ENCODE assay signal across 1 cellular context in genomic region chr1:37676281-37677243, GRCh38.
TF ChIP-seq lines count a peak whose summit lies in the region.

No MANE protein-coding gene starts in this region.

TF ChIP-seq in GM12878, 131 proteins besides CTCF, POLR2A, EP300 and RAD21 (continued from another document and continues in another):
- TF ChIP-seq, protein P1, sequence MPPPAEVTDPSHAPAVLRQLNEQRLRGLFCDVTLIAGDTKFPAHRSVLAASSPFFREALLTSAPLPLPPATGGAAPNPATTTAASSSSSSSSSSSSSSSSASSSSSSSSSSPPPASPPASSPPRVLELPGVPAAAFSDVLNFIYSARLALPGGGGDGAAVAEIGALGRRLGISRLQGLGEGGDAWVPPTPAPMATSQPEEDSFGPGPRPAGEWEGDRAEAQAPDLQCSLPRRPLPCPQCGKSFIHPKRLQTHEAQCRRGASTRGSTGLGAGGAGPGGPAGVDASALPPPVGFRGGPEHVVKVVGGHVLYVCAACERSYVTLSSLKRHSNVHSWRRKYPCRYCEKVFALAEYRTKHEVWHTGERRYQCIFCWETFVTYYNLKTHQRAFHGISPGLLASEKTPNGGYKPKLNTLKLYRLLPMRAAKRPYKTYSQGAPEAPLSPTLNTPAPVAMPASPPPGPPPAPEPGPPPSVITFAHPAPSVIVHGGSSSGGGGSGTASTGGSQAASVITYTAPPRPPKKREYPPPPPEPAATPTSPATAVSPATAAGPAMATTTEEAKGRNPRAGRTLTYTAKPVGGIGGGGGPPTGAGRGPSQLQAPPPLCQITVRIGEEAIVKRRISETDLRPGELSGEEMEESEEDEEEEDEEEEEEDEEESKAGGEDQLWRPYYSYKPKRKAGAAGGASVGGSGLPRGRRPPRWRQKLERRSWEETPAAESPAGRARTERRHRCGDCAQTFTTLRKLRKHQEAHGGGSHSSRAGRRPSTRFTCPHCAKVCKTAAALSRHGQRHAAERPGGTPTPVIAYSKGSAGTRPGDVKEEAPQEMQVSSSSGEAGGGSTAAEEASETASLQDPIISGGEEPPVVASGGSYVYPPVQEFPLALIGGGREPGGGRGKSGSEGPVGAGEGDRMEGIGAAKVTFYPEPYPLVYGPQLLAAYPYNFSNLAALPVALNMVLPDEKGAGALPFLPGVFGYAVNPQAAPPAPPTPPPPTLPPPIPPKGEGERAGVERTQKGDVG (CRISPR knock-in tag; IDR thresholded peaks at IDR 0.05): no peak
- 0 out of 2 replicates have a peak, but pooled peaks have one; percentile 27 for TF ChIP-seq TBL1XR1 (IDR thresholded peaks at IDR 0.05; ENCODE audit: low read depth, low read length)
- TF ChIP-seq, protein P2, sequence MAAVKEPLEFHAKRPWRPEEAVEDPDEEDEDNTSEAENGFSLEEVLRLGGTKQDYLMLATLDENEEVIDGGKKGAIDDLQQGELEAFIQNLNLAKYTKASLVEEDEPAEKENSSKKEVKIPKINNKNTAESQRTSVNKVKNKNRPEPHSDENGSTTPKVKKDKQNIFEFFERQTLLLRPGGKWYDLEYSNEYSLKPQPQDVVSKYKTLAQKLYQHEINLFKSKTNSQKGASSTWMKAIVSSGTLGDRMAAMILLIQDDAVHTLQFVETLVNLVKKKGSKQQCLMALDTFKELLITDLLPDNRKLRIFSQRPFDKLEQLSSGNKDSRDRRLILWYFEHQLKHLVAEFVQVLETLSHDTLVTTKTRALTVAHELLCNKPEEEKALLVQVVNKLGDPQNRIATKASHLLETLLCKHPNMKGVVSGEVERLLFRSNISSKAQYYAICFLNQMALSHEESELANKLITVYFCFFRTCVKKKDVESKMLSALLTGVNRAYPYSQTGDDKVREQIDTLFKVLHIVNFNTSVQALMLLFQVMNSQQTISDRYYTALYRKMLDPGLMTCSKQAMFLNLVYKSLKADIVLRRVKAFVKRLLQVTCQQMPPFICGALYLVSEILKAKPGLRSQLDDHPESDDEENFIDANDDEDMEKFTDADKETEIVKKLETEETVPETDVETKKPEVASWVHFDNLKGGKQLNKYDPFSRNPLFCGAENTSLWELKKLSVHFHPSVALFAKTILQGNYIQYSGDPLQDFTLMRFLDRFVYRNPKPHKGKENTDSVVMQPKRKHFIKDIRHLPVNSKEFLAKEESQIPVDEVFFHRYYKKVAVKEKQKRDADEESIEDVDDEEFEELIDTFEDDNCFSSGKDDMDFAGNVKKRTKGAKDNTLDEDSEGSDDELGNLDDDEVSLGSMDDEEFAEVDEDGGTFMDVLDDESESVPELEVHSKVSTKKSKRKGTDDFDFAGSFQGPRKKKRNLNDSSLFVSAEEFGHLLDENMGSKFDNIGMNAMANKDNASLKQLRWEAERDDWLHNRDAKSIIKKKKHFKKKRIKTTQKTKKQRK (IDR thresholded peaks at IDR 0.05; ENCODE audit: low read depth, low read length): no peak
- TF ChIP-seq ZNF24 (IDR thresholded peaks at IDR 0.05): no peak
- TF ChIP-seq, protein P3, sequence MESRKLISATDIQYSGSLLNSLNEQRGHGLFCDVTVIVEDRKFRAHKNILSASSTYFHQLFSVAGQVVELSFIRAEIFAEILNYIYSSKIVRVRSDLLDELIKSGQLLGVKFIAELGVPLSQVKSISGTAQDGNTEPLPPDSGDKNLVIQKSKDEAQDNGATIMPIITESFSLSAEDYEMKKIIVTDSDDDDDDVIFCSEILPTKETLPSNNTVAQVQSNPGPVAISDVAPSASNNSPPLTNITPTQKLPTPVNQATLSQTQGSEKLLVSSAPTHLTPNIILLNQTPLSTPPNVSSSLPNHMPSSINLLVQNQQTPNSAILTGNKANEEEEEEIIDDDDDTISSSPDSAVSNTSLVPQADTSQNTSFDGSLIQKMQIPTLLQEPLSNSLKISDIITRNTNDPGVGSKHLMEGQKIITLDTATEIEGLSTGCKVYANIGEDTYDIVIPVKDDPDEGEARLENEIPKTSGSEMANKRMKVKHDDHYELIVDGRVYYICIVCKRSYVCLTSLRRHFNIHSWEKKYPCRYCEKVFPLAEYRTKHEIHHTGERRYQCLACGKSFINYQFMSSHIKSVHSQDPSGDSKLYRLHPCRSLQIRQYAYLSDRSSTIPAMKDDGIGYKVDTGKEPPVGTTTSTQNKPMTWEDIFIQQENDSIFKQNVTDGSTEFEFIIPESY (IDR thresholded peaks at IDR 0.05): no peak
- no peak for TF ChIP-seq SP1 (IDR thresholded peaks at IDR 0.05; ENCODE audit: low read depth, low read length)
- no peak for TF ChIP-seq PML (IDR thresholded peaks at IDR 0.05; ENCODE audit: low read length)
- TF ChIP-seq POLR2AphosphoS5 (IDR thresholded peaks at IDR 0.05; ENCODE audit: low read length): peak; percentile 51
- no peak; the same call in 1 of the 2 replicates for TF ChIP-seq MTA2 (IDR thresholded peaks at IDR 0.05; ENCODE audit: low read depth)
- TF ChIP-seq, protein P4, sequence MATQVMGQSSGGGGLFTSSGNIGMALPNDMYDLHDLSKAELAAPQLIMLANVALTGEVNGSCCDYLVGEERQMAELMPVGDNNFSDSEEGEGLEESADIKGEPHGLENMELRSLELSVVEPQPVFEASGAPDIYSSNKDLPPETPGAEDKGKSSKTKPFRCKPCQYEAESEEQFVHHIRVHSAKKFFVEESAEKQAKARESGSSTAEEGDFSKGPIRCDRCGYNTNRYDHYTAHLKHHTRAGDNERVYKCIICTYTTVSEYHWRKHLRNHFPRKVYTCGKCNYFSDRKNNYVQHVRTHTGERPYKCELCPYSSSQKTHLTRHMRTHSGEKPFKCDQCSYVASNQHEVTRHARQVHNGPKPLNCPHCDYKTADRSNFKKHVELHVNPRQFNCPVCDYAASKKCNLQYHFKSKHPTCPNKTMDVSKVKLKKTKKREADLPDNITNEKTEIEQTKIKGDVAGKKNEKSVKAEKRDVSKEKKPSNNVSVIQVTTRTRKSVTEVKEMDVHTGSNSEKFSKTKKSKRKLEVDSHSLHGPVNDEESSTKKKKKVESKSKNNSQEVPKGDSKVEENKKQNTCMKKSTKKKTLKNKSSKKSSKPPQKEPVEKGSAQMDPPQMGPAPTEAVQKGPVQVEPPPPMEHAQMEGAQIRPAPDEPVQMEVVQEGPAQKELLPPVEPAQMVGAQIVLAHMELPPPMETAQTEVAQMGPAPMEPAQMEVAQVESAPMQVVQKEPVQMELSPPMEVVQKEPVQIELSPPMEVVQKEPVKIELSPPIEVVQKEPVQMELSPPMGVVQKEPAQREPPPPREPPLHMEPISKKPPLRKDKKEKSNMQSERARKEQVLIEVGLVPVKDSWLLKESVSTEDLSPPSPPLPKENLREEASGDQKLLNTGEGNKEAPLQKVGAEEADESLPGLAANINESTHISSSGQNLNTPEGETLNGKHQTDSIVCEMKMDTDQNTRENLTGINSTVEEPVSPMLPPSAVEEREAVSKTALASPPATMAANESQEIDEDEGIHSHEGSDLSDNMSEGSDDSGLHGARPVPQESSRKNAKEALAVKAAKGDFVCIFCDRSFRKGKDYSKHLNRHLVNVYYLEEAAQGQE (IDR thresholded peaks at IDR 0.05; ENCODE audit: low read depth, low read length): no peak
- TF ChIP-seq MLLT1 (IDR thresholded peaks at IDR 0.05): no peak
- TF ChIP-seq, protein P5, sequence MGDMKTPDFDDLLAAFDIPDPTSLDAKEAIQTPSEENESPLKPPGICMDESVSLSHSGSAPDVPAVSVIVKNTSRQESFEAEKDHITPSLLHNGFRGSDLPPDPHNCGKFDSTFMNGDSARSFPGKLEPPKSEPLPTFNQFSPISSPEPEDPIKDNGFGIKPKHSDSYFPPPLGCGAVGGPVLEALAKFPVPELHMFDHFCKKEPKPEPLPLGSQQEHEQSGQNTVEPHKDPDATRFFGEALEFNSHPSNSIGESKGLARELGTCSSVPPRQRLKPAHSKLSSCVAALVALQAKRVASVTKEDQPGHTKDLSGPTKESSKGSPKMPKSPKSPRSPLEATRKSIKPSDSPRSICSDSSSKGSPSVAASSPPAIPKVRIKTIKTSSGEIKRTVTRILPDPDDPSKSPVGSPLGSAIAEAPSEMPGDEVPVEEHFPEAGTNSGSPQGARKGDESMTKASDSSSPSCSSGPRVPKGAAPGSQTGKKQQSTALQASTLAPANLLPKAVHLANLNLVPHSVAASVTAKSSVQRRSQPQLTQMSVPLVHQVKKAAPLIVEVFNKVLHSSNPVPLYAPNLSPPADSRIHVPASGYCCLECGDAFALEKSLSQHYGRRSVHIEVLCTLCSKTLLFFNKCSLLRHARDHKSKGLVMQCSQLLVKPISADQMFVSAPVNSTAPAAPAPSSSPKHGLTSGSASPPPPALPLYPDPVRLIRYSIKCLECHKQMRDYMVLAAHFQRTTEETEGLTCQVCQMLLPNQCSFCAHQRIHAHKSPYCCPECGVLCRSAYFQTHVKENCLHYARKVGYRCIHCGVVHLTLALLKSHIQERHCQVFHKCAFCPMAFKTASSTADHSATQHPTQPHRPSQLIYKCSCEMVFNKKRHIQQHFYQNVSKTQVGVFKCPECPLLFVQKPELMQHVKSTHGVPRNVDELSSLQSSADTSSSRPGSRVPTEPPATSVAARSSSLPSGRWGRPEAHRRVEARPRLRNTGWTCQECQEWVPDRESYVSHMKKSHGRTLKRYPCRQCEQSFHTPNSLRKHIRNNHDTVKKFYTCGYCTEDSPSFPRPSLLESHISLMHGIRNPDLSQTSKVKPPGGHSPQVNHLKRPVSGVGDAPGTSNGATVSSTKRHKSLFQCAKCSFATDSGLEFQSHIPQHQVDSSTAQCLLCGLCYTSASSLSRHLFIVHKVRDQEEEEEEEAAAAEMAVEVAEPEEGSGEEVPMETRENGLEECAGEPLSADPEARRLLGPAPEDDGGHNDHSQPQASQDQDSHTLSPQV (IDR thresholded peaks at IDR 0.05): no peak
- no peak for TF ChIP-seq BHLHE40 (IDR thresholded peaks at IDR 0.05; ENCODE audit: borderline replicate concordance in 1 of 2, low read depth in 2 of 2, low read length in 1 of 2)
- TF ChIP-seq RUNX3 (IDR thresholded peaks at IDR 0.05; ENCODE audit: low read length): peak; percentile 24; the same call in 1 of the 2 replicates
- TF ChIP-seq SPI1 (IDR thresholded peaks at IDR 0.05; ENCODE audit: borderline replicate concordance, insufficient read depth, low read depth, low read length): peak; percentile 53; the same call in 1 of the 2 replicates
- TF ChIP-seq BCL11A (IDR thresholded peaks at IDR 0.05; ENCODE audit: low read depth, low read length): no peak
- TF ChIP-seq BCL3 (IDR thresholded peaks at IDR 0.05; ENCODE audit: borderline replicate concordance, insufficient read depth, low read depth, low read length, poor library complexity, severe bottlenecking): no peak
- TF ChIP-seq JUND (IDR thresholded peaks at IDR 0.05; ENCODE audit: low read depth, low read length): no peak
- no peak for TF ChIP-seq NFIC (IDR thresholded peaks at IDR 0.05; ENCODE audit: low read depth, low read length)
- no peak for TF ChIP-seq KLF5 (IDR thresholded peaks at IDR 0.05; ENCODE audit: partially characterized antibody)
- TF ChIP-seq CBX3 (IDR thresholded peaks at IDR 0.05; ENCODE audit: borderline replicate concordance, low read depth): no peak
- TF ChIP-seq RBBP5 (conservative IDR thresholded peaks at IDR 0.05): no peak
- TF ChIP-seq IRF4 (IDR thresholded peaks at IDR 0.05; ENCODE audit: low read depth, low read length): no peak
- no peak for TF ChIP-seq LARP7 (IDR thresholded peaks at IDR 0.05)
- no peak for TF ChIP-seq ZNF274 (IDR thresholded peaks at IDR 0.05; ENCODE audit: insufficient read depth, insufficient read length)
- TF ChIP-seq WRNIP1 (IDR thresholded peaks at IDR 0.05; ENCODE audit: borderline replicate concordance, low read depth, low read length): no peak
- no peak for TF ChIP-seq CREB1 (IDR thresholded peaks at IDR 0.05; ENCODE audit: low read depth)
- TF ChIP-seq STAT1 (conservative IDR thresholded peaks at IDR 0.05): no peak
- TF ChIP-seq NR2C2 (IDR thresholded peaks at IDR 0.05; ENCODE audit: borderline replicate concordance, control insufficient read depth, insufficient read length, low read depth): no peak
- no peak for TF ChIP-seq SREBF1 (IDR thresholded peaks at IDR 0.05; ENCODE audit: low read length)
- TF ChIP-seq CHD2 (IDR thresholded peaks at IDR 0.05; ENCODE audit: borderline replicate concordance, low read depth, low read length): no peak
- TF ChIP-seq CREM (IDR thresholded peaks at IDR 0.05; ENCODE audit: low read depth): 0 out of 2 replicates have a peak, but pooled peaks have one; percentile 14
- TF ChIP-seq TAF1 (IDR thresholded peaks at IDR 0.05; ENCODE audit: borderline replicate concordance, low read depth, low read length): no peak
- peak; percentile 66; the same call in 1 of the 2 replicates for TF ChIP-seq RELB (IDR thresholded peaks at IDR 0.05; ENCODE audit: low read depth)
- TF ChIP-seq RAD51 (IDR thresholded peaks at IDR 0.05): no peak
- TF ChIP-seq, protein P6, sequence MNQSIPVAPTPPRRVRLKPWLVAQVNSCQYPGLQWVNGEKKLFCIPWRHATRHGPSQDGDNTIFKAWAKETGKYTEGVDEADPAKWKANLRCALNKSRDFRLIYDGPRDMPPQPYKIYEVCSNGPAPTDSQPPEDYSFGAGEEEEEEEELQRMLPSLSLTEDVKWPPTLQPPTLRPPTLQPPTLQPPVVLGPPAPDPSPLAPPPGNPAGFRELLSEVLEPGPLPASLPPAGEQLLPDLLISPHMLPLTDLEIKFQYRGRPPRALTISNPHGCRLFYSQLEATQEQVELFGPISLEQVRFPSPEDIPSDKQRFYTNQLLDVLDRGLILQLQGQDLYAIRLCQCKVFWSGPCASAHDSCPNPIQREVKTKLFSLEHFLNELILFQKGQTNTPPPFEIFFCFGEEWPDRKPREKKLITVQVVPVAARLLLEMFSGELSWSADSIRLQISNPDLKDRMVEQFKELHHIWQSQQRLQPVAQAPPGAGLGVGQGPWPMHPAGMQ (IDR thresholded peaks at IDR 0.05; ENCODE audit: borderline replicate concordance): no peak
